In genomic region chr12:10595881-10596280, GRCh38 we compare ENCODE assay signal across 28 cellular contexts.
"Had no signal": no experiment of that assay in that cellular context is flagged by ENCODE, and none has a peak within 500 bp of the region (broad histone marks: within the 10 kb centered on the region; RNA-seq: fewer than 3 reads in every experiment).

No MANE protein-coding gene starts in this region.

- H3K27me3 ChIP-seq: esophagus squamous epithelium, heart right ventricle, neutrophil, right lobe of liver, stomach, thyroid gland, vagina had no signal

- FAIRE-seq: endometrium, small intestine had no signal

- H3K36me3 ChIP-seq: neutrophil, thyroid gland, vagina had no signal

- DNase-seq: dermis blood vessel endothelial cell; effector memory CD4-positive, alpha-beta T cell; erythroblast; esophagus squamous epithelium; foreskin melanocyte; glutamatergic neuron; heart right ventricle; hippocampal formation; islet precursor cell; left ventricle myocardium superior; lower lobe of right lung; naive thymus-derived CD8-positive, alpha-beta T cell; right lobe of liver; small intestine; stimulated activated CD4-positive, alpha-beta T cell treated with anti-CD3 and anti-CD28 coated beads, Interleukin-1b, Interleukin-23, amount 100 ng/mL, for 48 hours; stimulated activated CD4-positive, alpha-beta T cell treated with anti-CD3 and anti-CD28 coated beads, Interleukin-4, amount 100 ng/mL, for 1 hour; stimulated activated CD8-positive, alpha-beta memory T cell treated with anti-CD3 and anti-CD28 coated beads, Interleukin-4, amount 100 ng/mL, for 48 hours; stimulated activated naive CD4-positive, alpha-beta T cell treated with Interleukin-2 at 50 U/mL for 16 hours; stomach; thyroid gland; trophoblast cell had no signal

- H2AFZ ChIP-seq: parathyroid adenoma had no signal

- H3K27ac Mint-ChIP-seq: progenitor cell of endocrine pancreas had no signal

- H3K9me3 ChIP-seq: esophagus squamous epithelium, heart right ventricle, lower lobe of right lung, neutrophil, right lobe of liver, stomach, thyroid gland, vagina had no signal

- H3K4me3 ChIP-seq: coronary artery, esophagus squamous epithelium, heart right ventricle, lower lobe of right lung, right lobe of liver, stomach, thyroid gland, vagina had no signal

- H3K4me3 Mint-ChIP-seq: neural crest cell had no signal

- H3K27ac ChIP-seq: coronary artery, esophagus squamous epithelium, heart right ventricle, lower lobe of right lung, neutrophil, parathyroid adenoma, right lobe of liver, stomach, thyroid gland, vagina had no signal

- H3K79me2 ChIP-seq: parathyroid adenoma had no signal

- H3K9me3 Mint-ChIP-seq: naive thymus-derived CD8-positive, alpha-beta T cell; neural crest cell had no signal

- ATAC-seq: heart right ventricle; left ventricle myocardium superior; lower lobe of right lung; naive thymus-derived CD8-positive, alpha-beta T cell; right lobe of liver had no signal

- H3K4me1 Mint-ChIP-seq: neural crest cell had no signal

- H3K4me1 ChIP-seq: esophagus squamous epithelium, heart right ventricle, lower lobe of right lung, parathyroid adenoma, right lobe of liver, stomach, thyroid gland, vagina had no signal

- H3K27me3 Mint-ChIP-seq: naive thymus-derived CD8-positive, alpha-beta T cell; progenitor cell of endocrine pancreas had no signal

- H3K9ac ChIP-seq: parathyroid adenoma had no signal
